1 cellular context compared by ENCODE assay signal in genomic region chr19:13077233-13077632, GRCh38.
TF ChIP-seq lines count a peak whose summit lies in the region.

No MANE protein-coding gene starts in this region.

TF ChIP-seq in IMR-90, 13 proteins besides CTCF, POLR2A, EP300 and RAD21 (continued from another document):
- TF ChIP-seq MAZ (IDR thresholded peaks at IDR 0.05; ENCODE audit: borderline replicate concordance, low read depth, low read length) (no peak), NFE2L2 (IDR thresholded peaks at IDR 0.05; ENCODE audit: low read depth, low read length) (no peak), CHD1 (IDR thresholded peaks at IDR 0.05; ENCODE audit: low read depth, low read length) (no peak)
